In genomic region chr1:100076744-100077143, GRCh38 we compare ENCODE assay signal across 9 cellular contexts. TPM values are rescaled to one million over a fixed set of nuclear protein-coding genes. Genes with fewer than 3 reads are reported as not detected.
A peak's percentile ranks its signal among the peaks of the same experiment; 100 is the strongest.
DNase-seq lines count a peak whose midpoint lies in the region; ATAC-seq, FAIRE-seq and TF ChIP-seq lines count a peak whose summit lies in the region.
"Had no signal": no experiment of that assay in that cellular context is flagged by ENCODE, and none has a peak within 500 bp of the region (broad histone marks: within the 10 kb centered on the region; RNA-seq: fewer than 3 reads in every experiment).

No MANE protein-coding gene starts in this region.

- H3K27me3 ChIP-seq in neuronal stem cell (ENCODE audit: control insufficient read depth in 3 of 3, insufficient read depth in 3 of 3, low read depth in 1 of 3, low read length in 3 of 3), result no peaks in the 10 kb centered on the region
- H3K27me3 ChIP-seq: BLaER1 had no signal

- ATAC-seq in GM19395 (IDR thresholded peaks at IDR 0.05; ENCODE audit: unreplicated experiment) (peak; percentile 75), HG02852 (IDR thresholded peaks at IDR 0.05; ENCODE audit: unreplicated experiment) (peak; percentile 81), HG03565 (IDR thresholded peaks at IDR 0.05; ENCODE audit: unreplicated experiment) (peak; percentile 65)

- H3K79me1 ChIP-seq in neuronal stem cell (ENCODE audit: low read depth, low read length), result no peaks in the 10 kb centered on the region

- H3K9me3 ChIP-seq in neuronal stem cell (replicated peaks in 1 of 2; ENCODE audit: control insufficient read depth in 2 of 2, insufficient read depth in 1 of 2, low read depth in 1 of 2, low read length in 2 of 2), result no peaks in the 10 kb centered on the region
- H3K9me3 ChIP-seq: BLaER1 had no signal

- no peaks in the 10 kb centered on the region for H3K4me1 ChIP-seq in neuronal stem cell (ENCODE audit: control insufficient read depth in 2 of 2, insufficient read depth in 1 of 2, low read depth in 1 of 2, low read length in 2 of 2)
- H3K4me1 ChIP-seq: BLaER1 had no signal

- no peak overlapping the region for H2BK12ac ChIP-seq in neuronal stem cell (ENCODE audit: low read length)

- peaks cover 18 to 99% of the 10 kb centered on the region in 2 donors for H3K36me3 ChIP-seq in neuronal stem cell (replicated peaks in 1 of 2; ENCODE audit: control insufficient read depth in 2 of 2, insufficient read depth in 2 of 2, low read length in 2 of 2)

- H3K4me2 ChIP-seq in neuronal stem cell (ENCODE audit: insufficient read depth, low read length, poor library complexity, severe bottlenecking), result no peak overlapping the region
- H3K4me2 ChIP-seq: BLaER1 had no signal

- no peak overlapping the region for H3K4me3 ChIP-seq in neuronal stem cell (ENCODE audit: low read length in 2 of 2)
- H3K4me3 ChIP-seq: BLaER1 had no signal

- H3K27ac ChIP-seq in neuronal stem cell (replicated peaks; ENCODE audit: low read length), result no peak overlapping the region
- H3K27ac ChIP-seq: BLaER1 had no signal

- no peak overlapping the region for H3K4ac ChIP-seq in neuronal stem cell (ENCODE audit: low read length)

- no peak overlapping the region for H2BK15ac ChIP-seq in neuronal stem cell (ENCODE audit: low read length)

- H2AK5ac ChIP-seq in neuronal stem cell (ENCODE audit: low read depth, low read length), result no peak overlapping the region

- DNase-seq in GM12891 (ENCODE audit: insufficient read length, low spot score) (no peak), NCI-H1105 (lab: John Stamatoyannopoulos, UW) (no peak), cerebellum (ENCODE audit: low spot score) (no peak), NCI-H128 (lab: John Stamatoyannopoulos, UW; ENCODE audit: unreplicated experiment) (no peak), neuronal stem cell (ENCODE audit: low spot score) (no peak)

- H3K9ac ChIP-seq in neuronal stem cell (ENCODE audit: low read depth, low read length, poor library complexity), result no peak overlapping the region
- H3K9ac ChIP-seq: BLaER1 had no signal

- H4K91ac ChIP-seq in neuronal stem cell (ENCODE audit: low read depth, low read length, poor library complexity), result no peak overlapping the region

- no peak overlapping the region for H3K14ac ChIP-seq in neuronal stem cell (ENCODE audit: low read length)

- FAIRE-seq in GM12891 (lab: Jason Lieb, UNC), result peak; percentile 86

- no peak overlapping the region for H3K18ac ChIP-seq in neuronal stem cell (ENCODE audit: low read length)

- no peak overlapping the region for H4K8ac ChIP-seq in neuronal stem cell (ENCODE audit: low read depth, low read length)

- H3K23ac ChIP-seq in neuronal stem cell (ENCODE audit: low read depth, low read length, poor library complexity), result no peak overlapping the region

- H2AFZ ChIP-seq in neuronal stem cell (ENCODE audit: low read length), result no peak overlapping the region

- no peak overlapping the region for H2BK5ac ChIP-seq in neuronal stem cell (ENCODE audit: low read length)

- TF ChIP-seq POLR2A in GM12891 (IDR thresholded peaks at IDR 0.05; ENCODE audit: low read depth, low read length), result no peak

- H2BK120ac ChIP-seq in neuronal stem cell (ENCODE audit: low read depth, low read length), result no peak overlapping the region

TF ChIP-seq in GM12891, 5 proteins besides CTCF, POLR2A, EP300 and RAD21:
- TF ChIP-seq TAF1 (IDR thresholded peaks at IDR 0.05; ENCODE audit: low read depth, low read length) (no peak), POLR2AphosphoS5 (IDR thresholded peaks at IDR 0.05; ENCODE audit: low read depth, low read length) (no peak), POU2F2 (IDR thresholded peaks at IDR 0.05; ENCODE audit: low read depth, low read length) (no peak), PAX5 (IDR thresholded peaks at IDR 0.05; ENCODE audit: insufficient read depth, low read length, severe bottlenecking) (no peak), SPI1 (IDR thresholded peaks at IDR 0.05; ENCODE audit: low read depth, low read length) (no peak)

RNA-seq across cellular contexts. Expression of gene SASS6, which starts 56.0 kb away (rescaled TPM):
- 4.2 TPM for polyA plus RNA-seq in GM12891 (2012; ENCODE audit: low read depth, missing spikeins)
- 5.4 TPM for total RNA-seq in cerebellum
- 9.5 TPM for polyA plus RNA-seq in neuronal stem cell (2013, experiment 1 of 2)
- polyA plus RNA-seq in neuronal stem cell (2013, experiment 2 of 2), result 10.0 TPM

RNA-seq across cellular contexts. Expression of gene TRMT13, which starts 56.2 kb away (rescaled TPM):
- polyA plus RNA-seq in GM12891 (2012; ENCODE audit: low read depth, missing spikeins), result 7.1 TPM
- 44.0 TPM for total RNA-seq in cerebellum
- polyA plus RNA-seq in neuronal stem cell (2013, experiment 1 of 2), result 10.6 TPM
- polyA plus RNA-seq in neuronal stem cell (2013, experiment 2 of 2), result 11.3 TPM
